ENCODE assay signal across 30 cellular contexts in the genomic region with DNA sequence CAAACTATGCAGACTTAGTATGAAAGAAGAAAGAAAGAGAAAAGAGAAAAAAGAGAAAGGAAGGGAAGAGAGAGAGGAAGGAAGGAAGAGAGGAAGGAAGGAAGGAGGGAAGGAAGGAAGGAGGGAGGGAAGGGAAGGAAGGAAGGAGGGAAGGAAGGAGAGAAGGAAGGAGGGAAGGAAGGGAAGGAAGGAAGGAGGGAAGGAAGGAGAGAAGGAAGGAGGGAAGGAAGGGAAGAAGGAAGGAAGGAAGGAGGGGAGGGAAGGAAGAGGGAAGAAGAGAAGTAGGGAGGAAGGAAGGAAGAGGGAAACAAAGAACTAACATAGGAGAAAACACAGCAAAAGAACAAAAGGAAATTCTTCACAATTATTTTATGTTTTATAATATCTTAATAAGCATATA.
"Had no signal": no experiment of that assay in that cellular context is flagged by ENCODE, and none has a peak within 500 bp of the region (broad histone marks: within the 10 kb centered on the region; RNA-seq: fewer than 3 reads in every experiment).

No MANE protein-coding gene starts in this region.

- H3K9me3 ChIP-seq: adrenal gland, body of pancreas, gastrocnemius medialis had no signal

- H3K4me1 ChIP-seq: body of pancreas had no signal

- ATAC-seq: activated CD4-positive, alpha-beta T cell treated with anti-CD3 and anti-CD28 coated beads for 36 hours; activated CD8-positive, alpha-beta memory T cell treated with anti-CD3 and anti-CD28 coated beads, Interleukin-2, amount 10 ng/mL, durations not matched to agents 7 days and 5 days; activated CD8-positive, alpha-beta T cell treated with anti-CD3 and anti-CD28 coated beads, Interleukin-2, amount 10 ng/mL, durations not matched to agents 7 days and 5 days; activated naive CD8-positive, alpha-beta T cell treated with anti-CD3 and anti-CD28 coated beads, Interleukin-2, amount 50 U/mL, for 24 hours; body of pancreas; esophagus mucosa; gastrocnemius medialis had no signal

- H3K36me3 ChIP-seq: adrenal gland, gastrocnemius medialis had no signal

- H3K27me3 ChIP-seq: adrenal gland, body of pancreas, dorsolateral prefrontal cortex, gastrocnemius medialis had no signal

- H3K27ac ChIP-seq: adrenal gland, body of pancreas, dorsolateral prefrontal cortex, gastrocnemius medialis had no signal

- H3K27ac Mint-ChIP-seq: activated CD4-positive, alpha-beta memory T cell treated with anti-CD3 and anti-CD28 coated beads for 36 hours; activated CD4-positive, alpha-beta T cell treated with anti-CD3 and anti-CD28 coated beads for 36 hours; activated CD4-positive, alpha-beta T cell treated with anti-CD3 and anti-CD28 coated beads, Interleukin-2, amount 10 ng/mL, durations not matched to agents 24 days and 14 days; activated CD8-positive, alpha-beta memory T cell treated with anti-CD3 and anti-CD28 coated beads, Interleukin-2, amount 10 ng/mL, durations not matched to agents 7 days and 5 days; activated CD8-positive, alpha-beta T cell treated with anti-CD3 and anti-CD28 coated beads, Interleukin-2, amount 10 ng/mL, durations not matched to agents 7 days and 5 days; activated naive CD4-positive, alpha-beta T cell treated with anti-CD3 and anti-CD28 coated beads for 36 hours; activated naive CD4-positive, alpha-beta T cell treated with anti-CD3 and anti-CD28 coated beads, Interleukin-2, amount 50 U/mL, for 24 hours; activated naive CD8-positive, alpha-beta T cell treated with anti-CD3 and anti-CD28 coated beads for 36 hours; activated naive CD8-positive, alpha-beta T cell treated with anti-CD3 and anti-CD28 coated beads, Interleukin-2, amount 50 U/mL, for 24 hours; activated T-helper 1 cell treated with anti-CD3 and anti-CD28 coated beads, Interleukin-12 subunit alpha, Interleukin-12 subunit beta, Interleukin-2, Interleukin-4 antibody, amounts not matched to agents 30 ng/mL and 10 ng/mL and 1 ng/mL, durations not matched to agents 14 hours and 24 hours and 36 hours; activated T-helper 2 cell treated with anti-CD3 and anti-CD28 coated beads, Interferon-gamma antibody, Interleukin-2, Interleukin-4, amounts not matched to agents 10 μg/mL and 5 μg/mL and 100 μg/mL, durations not matched to agents 14 hours and 24 hours and 36 hours; endodermal cell had no signal

- DNase-seq: activated CD4-positive, alpha-beta memory T cell treated with anti-CD3 and anti-CD28 coated beads for 36 hours; activated CD4-positive, alpha-beta T cell treated with anti-CD3 and anti-CD28 coated beads for 36 hours; activated CD4-positive, alpha-beta T cell treated with anti-CD3 and anti-CD28 coated beads, Interleukin-2, amount 10 ng/mL, durations not matched to agents 24 days and 14 days; activated CD4-positive, CD25-positive, alpha-beta regulatory T cell; activated CD4-positive, CD25-positive, alpha-beta regulatory T cell treated with anti-CD3 and anti-CD28 coated beads, Interleukin-2, amount 50 U/mL, for 72 hours; activated CD8-positive, alpha-beta memory T cell treated with anti-CD3 and anti-CD28 coated beads, Interleukin-2, amount 10 ng/mL, durations not matched to agents 7 days and 5 days; activated CD8-positive, alpha-beta memory T cell treated with anti-CD3 and anti-CD28 coated beads, Interleukin-2, amount 50 U/mL, for 4 hours; activated CD8-positive, alpha-beta T cell treated with anti-CD3 and anti-CD28 coated beads, Interleukin-2, amount 10 ng/mL, durations not matched to agents 7 days and 5 days; activated effector memory CD4-positive, alpha-beta T cell treated with anti-CD3 and anti-CD28 coated beads, Interleukin-2, amount 50 U/mL, for 16 hours; activated naive CD4-positive, alpha-beta T cell treated with anti-CD3 and anti-CD28 coated beads for 36 hours; activated naive CD8-positive, alpha-beta T cell treated with anti-CD3 and anti-CD28 coated beads for 36 hours; activated naive CD8-positive, alpha-beta T cell treated with anti-CD3 and anti-CD28 coated beads, Interleukin-2, amount 50 U/mL, for 24 hours; activated T-cell treated with anti-CD3 and anti-CD28 coated beads, Interleukin-2, amount 50 U/mL, for 1 hour; activated T-cell treated with anti-CD3 and anti-CD28 coated beads, Interleukin-2, amount 50 U/mL, for 48 hours; adrenal gland; amygdala; aorta; body of pancreas; caudate nucleus; dorsolateral prefrontal cortex; effector memory CD4-positive, alpha-beta T cell; endodermal cell; foreskin fibroblast; gastrocnemius medialis; T-helper 1 cell; T-helper 2 cell had no signal

- H3K4me3 ChIP-seq: adrenal gland, body of pancreas, dorsolateral prefrontal cortex, gastrocnemius medialis had no signal

- H3K4me3 Mint-ChIP-seq: activated CD4-positive, alpha-beta memory T cell treated with anti-CD3 and anti-CD28 coated beads for 36 hours; activated CD4-positive, alpha-beta T cell treated with anti-CD3 and anti-CD28 coated beads for 36 hours; activated CD4-positive, alpha-beta T cell treated with anti-CD3 and anti-CD28 coated beads, Interleukin-2, amount 10 ng/mL, durations not matched to agents 24 days and 14 days; activated CD8-positive, alpha-beta memory T cell treated with anti-CD3 and anti-CD28 coated beads, Interleukin-2, amount 10 ng/mL, durations not matched to agents 7 days and 5 days; activated CD8-positive, alpha-beta T cell treated with anti-CD3 and anti-CD28 coated beads, Interleukin-2, amount 10 ng/mL, durations not matched to agents 7 days and 5 days; activated naive CD4-positive, alpha-beta T cell treated with anti-CD3 and anti-CD28 coated beads for 36 hours; activated naive CD4-positive, alpha-beta T cell treated with anti-CD3 and anti-CD28 coated beads, Interleukin-2, amount 50 U/mL, for 24 hours; activated naive CD8-positive, alpha-beta T cell treated with anti-CD3 and anti-CD28 coated beads for 36 hours; activated naive CD8-positive, alpha-beta T cell treated with anti-CD3 and anti-CD28 coated beads, Interleukin-2, amount 50 U/mL, for 24 hours; activated T-helper 1 cell treated with anti-CD3 and anti-CD28 coated beads, Interleukin-12 subunit alpha, Interleukin-12 subunit beta, Interleukin-2, Interleukin-4 antibody, amounts not matched to agents 30 ng/mL and 10 ng/mL and 1 ng/mL, durations not matched to agents 14 hours and 24 hours and 36 hours; endodermal cell had no signal

- H3K36me3 Mint-ChIP-seq: activated CD4-positive, alpha-beta memory T cell treated with anti-CD3 and anti-CD28 coated beads for 36 hours; activated CD8-positive, alpha-beta memory T cell treated with anti-CD3 and anti-CD28 coated beads, Interleukin-2, amount 10 ng/mL, durations not matched to agents 7 days and 5 days; activated naive CD4-positive, alpha-beta T cell treated with anti-CD3 and anti-CD28 coated beads, Interleukin-2, amount 50 U/mL, for 24 hours; activated naive CD8-positive, alpha-beta T cell treated with anti-CD3 and anti-CD28 coated beads for 36 hours had no signal

- H3K27me3 Mint-ChIP-seq: activated CD4-positive, alpha-beta T cell treated with anti-CD3 and anti-CD28 coated beads, Interleukin-2, amount 10 ng/mL, durations not matched to agents 24 days and 14 days; activated CD8-positive, alpha-beta memory T cell treated with anti-CD3 and anti-CD28 coated beads, Interleukin-2, amount 10 ng/mL, durations not matched to agents 7 days and 5 days had no signal

- H3K4me1 Mint-ChIP-seq: activated CD4-positive, alpha-beta T cell treated with anti-CD3 and anti-CD28 coated beads for 36 hours; activated CD4-positive, alpha-beta T cell treated with anti-CD3 and anti-CD28 coated beads, Interleukin-2, amount 10 ng/mL, durations not matched to agents 24 days and 14 days; activated CD8-positive, alpha-beta memory T cell treated with anti-CD3 and anti-CD28 coated beads, Interleukin-2, amount 10 ng/mL, durations not matched to agents 7 days and 5 days; activated naive CD4-positive, alpha-beta T cell treated with anti-CD3 and anti-CD28 coated beads, Interleukin-2, amount 50 U/mL, for 24 hours; activated naive CD8-positive, alpha-beta T cell treated with anti-CD3 and anti-CD28 coated beads for 36 hours; activated naive CD8-positive, alpha-beta T cell treated with anti-CD3 and anti-CD28 coated beads, Interleukin-2, amount 50 U/mL, for 24 hours had no signal
